In the genomic region with DNA sequence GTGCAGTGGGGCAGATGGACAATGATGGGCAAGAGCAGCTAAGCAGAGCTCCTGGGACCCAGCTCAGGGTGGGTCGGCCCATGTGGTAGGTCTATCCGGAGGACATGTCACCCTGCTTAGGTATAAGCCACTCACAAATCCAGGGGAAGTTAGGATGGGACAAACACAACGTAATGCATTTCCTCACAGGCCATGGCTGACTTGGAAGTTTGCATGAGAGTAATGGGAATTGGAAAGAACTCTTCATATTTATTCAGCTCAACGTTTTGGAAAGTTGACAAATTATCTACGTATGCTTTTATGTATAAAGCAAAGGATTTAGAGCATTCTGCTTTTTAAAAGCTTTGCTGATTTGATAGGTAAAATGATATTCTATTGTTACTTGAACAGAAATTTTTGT, we compare ENCODE assay signal across 16 cellular contexts.
"Had no signal": no experiment of that assay in that cellular context is flagged by ENCODE, and none has a peak within 500 bp of the region (broad histone marks: within the 10 kb centered on the region; RNA-seq: fewer than 3 reads in every experiment).

No MANE protein-coding gene starts in this region.

- H3K27me3 ChIP-seq: esophagus squamous epithelium, right atrium auricular region, upper lobe of right lung had no signal

- H3K27ac ChIP-seq: esophagus squamous epithelium, left ventricle myocardium inferior, right atrium auricular region, upper lobe of right lung had no signal

- DNase-seq: activated B cell treated with CpG ODN at 0.5 μM for 24 hours; activated CD4-positive, alpha-beta memory T cell treated with anti-CD3 and anti-CD28 coated beads, Interleukin-2, amount 10 ng/mL, durations not matched to agents 7 days and 5 days; activated CD4-positive, alpha-beta T cell treated with anti-CD3 and anti-CD28 coated beads for 4 hours; activated CD8-positive, alpha-beta memory T cell treated with anti-CD3 and anti-CD28 coated beads, Interleukin-2, amount 10 ng/mL, durations not matched to agents 7 days and 5 days; effector CD8-positive, alpha-beta T cell; esophagus squamous epithelium; immature natural killer cell; kidney glomerular epithelial cell; left ventricle myocardium inferior; mammary epithelial cell; stimulated activated CD4-positive, alpha-beta T cell treated with anti-CD3 and anti-CD28 coated beads, Interleukin-12 subunit alpha, Interleukin-12 subunit beta, amount 100 ng/mL, for 4 hours; stimulated activated CD4-positive, alpha-beta T cell treated with anti-CD3 and anti-CD28 coated beads, Interleukin-1b, Interleukin-23, amount 100 ng/mL, for 48 hours; stimulated activated CD8-positive, alpha-beta memory T cell treated with anti-CD3 and anti-CD28 coated beads, Interleukin-4, amount 100 ng/mL, for 48 hours; stimulated activated naive CD4-positive, alpha-beta T cell; upper lobe of right lung had no signal

- ATAC-seq: activated CD8-positive, alpha-beta memory T cell treated with anti-CD3 and anti-CD28 coated beads, Interleukin-2, amount 10 ng/mL, durations not matched to agents 7 days and 5 days; upper lobe of right lung had no signal

- H3K4me3 ChIP-seq: esophagus squamous epithelium, left ventricle myocardium inferior, right atrium auricular region, upper lobe of right lung had no signal

- H3K9me3 ChIP-seq: esophagus squamous epithelium, left ventricle myocardium inferior, right atrium auricular region, upper lobe of right lung had no signal

- H3K4me1 ChIP-seq: esophagus squamous epithelium, left ventricle myocardium inferior, right atrium auricular region, upper lobe of right lung had no signal

- H3K36me3 ChIP-seq: esophagus squamous epithelium, left ventricle myocardium inferior, right atrium auricular region, upper lobe of right lung had no signal
